Comparison of ENCODE assay signal across 14 cellular contexts in genomic region chr13:31282741-31283455, GRCh38.
DNase-seq lines count a peak whose midpoint lies in the region; ATAC-seq and TF ChIP-seq lines count a peak whose summit lies in the region.
"Had no signal": no experiment of that assay in that cellular context is flagged by ENCODE, and none has a peak within 500 bp of the region (broad histone marks: within the 10 kb centered on the region; RNA-seq: fewer than 3 reads in every experiment).

No MANE protein-coding gene starts in this region.

- H3K4me3 ChIP-seq in astrocyte of the cerebellum (ENCODE audit: low read depth, low read length) = no peak overlapping the region
- no peak overlapping the region for H3K4me3 ChIP-seq in fibroblast of pulmonary artery (replicated peaks; ENCODE audit: low read depth, low read length)
- H3K4me3 ChIP-seq: A549, SJCRH30 had no signal

- intact Hi-C loops in Right ventricle myocardium inferior (cut with DNase I) = no loop called here

- TF ChIP-seq CTCF in astrocyte of the cerebellum (IDR thresholded peaks at IDR 0.05; ENCODE audit: low read depth, low read length, missing control alignments) = no peak
- TF ChIP-seq CTCF in fibroblast of pulmonary artery (IDR thresholded peaks at IDR 0.05; ENCODE audit: low read length, missing control alignments) = no peak

- ATAC-seq in Right ventricle myocardium inferior (no peak), GM18870 (IDR thresholded peaks at IDR 0.05; ENCODE audit: unreplicated experiment) (no peak)
- ATAC-seq: A549 had no signal

- DNase-seq in activated CD4-positive, alpha-beta T cell treated with anti-CD3 and anti-CD28 coated beads for 48 hours = peak; percentile 12
- no peak for DNase-seq in activated CD4-positive, alpha-beta T cell treated with anti-CD3 and anti-CD28 coated beads for 4 hours
- DNase-seq in MV-4-11 (lab: John Stamatoyannopoulos, UW) (peak; percentile 25), astrocyte of the cerebellum (ENCODE audit: low read depth) (peak; percentile 35), fibroblast of pulmonary artery (ENCODE audit: low read depth) (peak; percentile 23), NCI-H128 (lab: John Stamatoyannopoulos, UW; ENCODE audit: unreplicated experiment) (no peak), Right ventricle myocardium inferior (ENCODE audit: missing footprints) (no peak)
- DNase-seq: GF-D8, NCI-H1092, NCI-H2227 treated with DMSO at 0.1 percent for 48 hours, NCI-H524 had no signal

- in situ Hi-C loops in astrocyte of the cerebellum (cut with HindIII; ENCODE audit: low sequenced_read_pairs) = no loop called here

Comparison
In these comparisons a context has a peak if more than half of its experiments do, and no peak if none do; other contexts are left out.
1. DNase-seq: peak in activated CD4-positive, alpha-beta T cell treated with anti-CD3 and anti-CD28 coated beads for 48 hours (single experiment), MV-4-11 (single experiment), astrocyte of the cerebellum (single experiment) and fibroblast of pulmonary artery (single experiment); none in activated CD4-positive, alpha-beta T cell treated with anti-CD3 and anti-CD28 coated beads for 4 hours (0 of 2), NCI-H128 (single experiment) and Right ventricle myocardium inferior (single experiment).